ENCODE assay signal across 13 cellular contexts in genomic region chr13:41356788-41357187, GRCh38. TPM values are rescaled to one million over a fixed set of nuclear protein-coding genes. Genes with fewer than 3 reads are reported as not detected.
DNase-seq lines count a peak whose midpoint lies in the region; ATAC-seq and TF ChIP-seq lines count a peak whose summit lies in the region.
"Had no signal": no experiment of that assay in that cellular context is flagged by ENCODE, and none has a peak within 500 bp of the region (broad histone marks: within the 10 kb centered on the region; RNA-seq: fewer than 3 reads in every experiment).

No MANE protein-coding gene starts in this region.

- no TSS peak for BruUV-seq in PC-3 (replicated peaks; lab: Mats Ljungman, UMichigan)

- H3K79me2 ChIP-seq in PC-3 (ENCODE audit: low read length) = no peaks in the 10 kb centered on the region

- DNase-seq in PC-3 = peak; percentile 35
- peak; percentile 17 to 29 for DNase-seq in activated CD4-positive, alpha-beta T cell treated with anti-CD3 and anti-CD28 coated beads, Interleukin-2, amount 50 U/mL, for 48 hours
- peak; percentile 10 to 18 (median 15) for DNase-seq in effector memory CD8-positive, alpha-beta T cell
- DNase-seq in stimulated activated CD8-positive, alpha-beta memory T cell treated with anti-CD3 and anti-CD28 coated beads, Interleukin-12 subunit alpha, Interleukin-12 subunit beta, amount 100 ng/mL, for 1 hour (ENCODE audit: low read depth) = peak; percentile 7
- no peak for DNase-seq in SIG-M5 (lab: John Stamatoyannopoulos, UW)
- no peak for DNase-seq in cortex of kidney (lab: John Stamatoyannopoulos, UW)
- no peak for DNase-seq in NCI-H2081 (lab: John Stamatoyannopoulos, UW)
- DNase-seq: activated CD8-positive, alpha-beta memory T cell treated with anti-CD3 and anti-CD28 coated beads for 24 hours; NCI-H510A treated with DMSO at 0.1 percent for 48 hours; SHP77; small intestine; stimulated activated naive B cell treated with anti-CD40 and anti-IgM and Interleukin-4, amounts not matched to agents 10 μg/mL and 1 μg/mL and 100 μg/mL, for 72 hours had no signal

- H3K4me3 Mint-ChIP-seq in effector memory CD8-positive, alpha-beta T cell = peak overlapping the region; percentile 71 to 76
- H3K4me3 Mint-ChIP-seq: stimulated activated naive B cell treated with anti-CD40 and anti-IgM and Interleukin-4, amounts not matched to agents 10 μg/mL and 1 μg/mL and 100 μg/mL, for 72 hours had no signal

- H3K27ac Mint-ChIP-seq in effector memory CD8-positive, alpha-beta T cell = peak overlapping the region; percentile 97
- H3K27ac Mint-ChIP-seq: stimulated activated naive B cell treated with anti-CD40 and anti-IgM and Interleukin-4, amounts not matched to agents 10 μg/mL and 1 μg/mL and 100 μg/mL, for 72 hours had no signal

- peaks cover 18% of the 10 kb centered on the region for H3K36me3 ChIP-seq in PC-3 (ENCODE audit: low read depth, low read length)

- H3K9me3 ChIP-seq in PC-3 (ENCODE audit: low read length) = no peaks in the 10 kb centered on the region

- no peak overlapping the region for H2AFZ ChIP-seq in PC-3 (ENCODE audit: low read length)

- H3F3A ChIP-seq in PC-3 (ENCODE audit: low read length, unreplicated experiment) = no peaks in the 10 kb centered on the region

- H3K4me2 ChIP-seq in PC-3 (ENCODE audit: low read length) = peak overlapping the region; percentile 47

- H3K27me3 Mint-ChIP-seq in effector memory CD8-positive, alpha-beta T cell = no peaks in the 10 kb centered on the region
- H3K27me3 Mint-ChIP-seq: stimulated activated naive B cell treated with anti-CD40 and anti-IgM and Interleukin-4, amounts not matched to agents 10 μg/mL and 1 μg/mL and 100 μg/mL, for 72 hours had no signal

- CTCF ChIA-PET in PC-3 (lab: Charles Lee) = no interaction called here

- ATAC-seq in PC-3 (peak; percentile 68), GM21529 (IDR thresholded peaks at IDR 0.05; ENCODE audit: unreplicated experiment) (no peak)
- peak; percentile 68 for ATAC-seq in effector memory CD8-positive, alpha-beta T cell (replicated peaks)
- ATAC-seq: stimulated activated naive B cell treated with anti-CD40 and anti-IgM and Interleukin-4, amounts not matched to agents 10 μg/mL and 1 μg/mL and 100 μg/mL, for 72 hours had no signal

- peaks cover 28 to 37% of the 10 kb centered on the region in 2 donors for H3K4me1 Mint-ChIP-seq in effector memory CD8-positive, alpha-beta T cell (ENCODE audit: low read depth in 2 of 2)

- H3K9ac ChIP-seq in PC-3 (ENCODE audit: low read length) = no peak overlapping the region

- POLR2A ChIA-PET in PC-3 (lab: Charles Lee; ENCODE audit: unreplicated experiment) = no interaction called here

- H3K27ac ChIP-seq in PC-3 (ENCODE audit: low read length) = peak overlapping the region; percentile 61

- peaks cover 24% of the 10 kb centered on the region for H3K4me1 ChIP-seq in PC-3 (ENCODE audit: insufficient read depth, low read length)

- TF ChIP-seq CTCF in PC-3 (conservative IDR thresholded peaks at IDR 0.05; ENCODE audit: low read depth, low read length) = no peak

- no peak overlapping the region for H3K4me3 ChIP-seq in PC-3 (ENCODE audit: low read length)

- peaks cover 48% of the 10 kb centered on the region for H3K36me3 Mint-ChIP-seq in effector memory CD8-positive, alpha-beta T cell (ENCODE audit: insufficient read depth)

- H4K20me1 ChIP-seq in PC-3 (ENCODE audit: low read length) = no peaks in the 10 kb centered on the region

- no peaks in the 10 kb centered on the region for H3K27me3 ChIP-seq in PC-3 (ENCODE audit: low read length)

- intact Hi-C loops in PC-3 (cut with micrococcal nuclease) = no loop called here

- H3K9me2 ChIP-seq in PC-3 (replicated peaks; ENCODE audit: low read length) = no peaks in the 10 kb centered on the region

- H3K9me3 Mint-ChIP-seq in effector memory CD8-positive, alpha-beta T cell = no peaks in the 10 kb centered on the region
- H3K9me3 Mint-ChIP-seq: stimulated activated naive B cell treated with anti-CD40 and anti-IgM and Interleukin-4, amounts not matched to agents 10 μg/mL and 1 μg/mL and 100 μg/mL, for 72 hours had no signal

RNA-seq across cellular contexts. Expression of gene NAA16, which starts 45.7 kb away (rescaled TPM):
- 9.8 and 11.3 TPM in 2 replicates for total RNA-seq in PC-3 (2014; rRNA removed)

Comparison
In these comparisons a context has a peak if more than half of its experiments do, and no peak if none do; other contexts are left out.
1. DNase-seq: peak in PC-3 (single experiment), activated CD4-positive, alpha-beta T cell treated with anti-CD3 and anti-CD28 coated beads, Interleukin-2, amount 50 U/mL, for 48 hours (2 of 2), effector memory CD8-positive, alpha-beta T cell (3 of 3) and stimulated activated CD8-positive, alpha-beta memory T cell treated with anti-CD3 and anti-CD28 coated beads, Interleukin-12 subunit alpha, Interleukin-12 subunit beta, amount 100 ng/mL, for 1 hour (single experiment); none in SIG-M5 (single experiment), cortex of kidney (single experiment) and NCI-H2081 (0 of 2).